ENCODE assay signal across 30 cellular contexts in the genomic region with DNA sequence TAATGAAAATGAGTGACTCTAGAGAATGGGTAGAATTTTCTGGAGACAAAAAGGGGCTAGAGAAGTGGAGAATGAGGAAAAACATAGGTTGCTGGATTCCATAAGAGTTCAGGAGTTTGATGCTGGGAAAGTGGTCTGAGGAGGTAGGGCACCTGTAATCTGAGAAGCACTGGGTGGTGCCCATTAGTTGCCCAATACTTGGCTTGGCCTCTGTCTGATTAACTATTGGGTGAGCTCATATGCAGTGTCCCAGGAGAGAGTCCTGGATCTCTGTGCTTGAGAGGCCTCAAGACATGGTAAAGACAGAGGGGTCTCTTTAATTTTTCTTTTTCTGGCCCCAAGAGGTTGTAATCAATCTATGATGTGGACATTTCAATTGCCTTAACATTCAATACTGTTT.
"Had no signal": no experiment of that assay in that cellular context is flagged by ENCODE, and none has a peak within 500 bp of the region (broad histone marks: within the 10 kb centered on the region; RNA-seq: fewer than 3 reads in every experiment).

No MANE protein-coding gene starts in this region.

- H3K27ac Mint-ChIP-seq: activated CD4-positive, alpha-beta T cell treated with anti-CD3 and anti-CD28 coated beads, Interleukin-2, amount 10 ng/mL, durations not matched to agents 7 days and 5 days; activated CD8-positive, alpha-beta memory T cell treated with anti-CD3 and anti-CD28 coated beads, Interleukin-2, amount 10 ng/mL, durations not matched to agents 7 days and 5 days; activated CD8-positive, alpha-beta T cell treated with anti-CD3 and anti-CD28 coated beads, Interleukin-2, amount 10 ng/mL, durations not matched to agents 7 days and 5 days; activated naive CD8-positive, alpha-beta T cell; activated T-helper 2 cell treated with anti-CD3 and anti-CD28 coated beads, Interferon-gamma antibody, Interleukin-2, Interleukin-4, amounts not matched to agents 10 μg/mL and 5 μg/mL and 100 μg/mL, durations not matched to agents 14 hours and 24 hours and 36 hours; naive thymus-derived CD8-positive, alpha-beta T cell; stimulated activated naive B cell treated with anti-CD40 and anti-IgM and Interleukin-4, amounts not matched to agents 10 μg/mL and 1 μg/mL and 100 μg/mL, for 72 hours had no signal

- H3K4me3 ChIP-seq: body of pancreas, coronary artery, dorsolateral prefrontal cortex, heart left ventricle, lower lobe of right lung, pancreas, right atrium auricular region, stomach, thyroid gland had no signal

- H3K27me3 ChIP-seq: body of pancreas, heart left ventricle, pancreas, right atrium auricular region, stomach, thyroid gland had no signal

- H3K36me3 ChIP-seq: heart left ventricle, lower lobe of right lung, pancreas, right atrium auricular region, stomach, thyroid gland had no signal

- H3K27me3 Mint-ChIP-seq: activated CD4-positive, alpha-beta T cell treated with anti-CD3 and anti-CD28 coated beads, Interleukin-2, amount 10 ng/mL, durations not matched to agents 7 days and 5 days; activated CD8-positive, alpha-beta memory T cell treated with anti-CD3 and anti-CD28 coated beads, Interleukin-2, amount 10 ng/mL, durations not matched to agents 7 days and 5 days; activated naive CD8-positive, alpha-beta T cell; stimulated activated naive B cell treated with anti-CD40 and anti-IgM and Interleukin-4, amounts not matched to agents 10 μg/mL and 1 μg/mL and 100 μg/mL, for 72 hours had no signal

- H3K36me3 Mint-ChIP-seq: activated CD8-positive, alpha-beta memory T cell treated with anti-CD3 and anti-CD28 coated beads, Interleukin-2, amount 10 ng/mL, durations not matched to agents 7 days and 5 days; activated naive CD8-positive, alpha-beta T cell; naive thymus-derived CD8-positive, alpha-beta T cell; stimulated activated naive B cell treated with anti-CD40 and anti-IgM and Interleukin-4, amounts not matched to agents 10 μg/mL and 1 μg/mL and 100 μg/mL, for 72 hours had no signal

- H3K9me3 Mint-ChIP-seq: activated CD4-positive, alpha-beta T cell treated with anti-CD3 and anti-CD28 coated beads, Interleukin-2, amount 10 ng/mL, durations not matched to agents 7 days and 5 days; neural crest cell had no signal

- ATAC-seq: activated CD8-positive, alpha-beta memory T cell treated with anti-CD3 and anti-CD28 coated beads, Interleukin-2, amount 10 ng/mL, durations not matched to agents 7 days and 5 days; activated CD8-positive, alpha-beta T cell treated with anti-CD3 and anti-CD28 coated beads, Interleukin-2, amount 10 ng/mL, durations not matched to agents 7 days and 5 days; body of pancreas; heart left ventricle; left lobe of liver; naive thymus-derived CD8-positive, alpha-beta T cell; stimulated activated naive B cell treated with anti-CD40 and anti-IgM and Interleukin-4, amounts not matched to agents 10 μg/mL and 1 μg/mL and 100 μg/mL, for 72 hours had no signal

- H3K9me3 ChIP-seq: body of pancreas, lower lobe of right lung, pancreas, right atrium auricular region, thyroid gland had no signal

- DNase-seq: activated CD4-positive, alpha-beta T cell treated with anti-CD3 and anti-CD28 coated beads for 1 hour; activated CD4-positive, alpha-beta T cell treated with anti-CD3 and anti-CD28 coated beads, Interleukin-2, amount 10 ng/mL, durations not matched to agents 7 days and 5 days; activated CD8-positive, alpha-beta memory T cell treated with anti-CD3 and anti-CD28 coated beads, Interleukin-2, amount 10 ng/mL, durations not matched to agents 7 days and 5 days; activated CD8-positive, alpha-beta T cell treated with anti-CD3 and anti-CD28 coated beads, Interleukin-2, amount 10 ng/mL, durations not matched to agents 7 days and 5 days; activated T-cell treated with anti-CD3 and anti-CD28 coated beads, Interleukin-2, amount 50 U/mL, for 48 hours; anterior cingulate cortex; body of pancreas; dorsolateral prefrontal cortex; effector memory CD4-positive, alpha-beta T cell; foreskin fibroblast; heart left ventricle; hypothalamus; kidney glomerular epithelial cell; lower lobe of right lung; mesenchymal stem cell; naive thymus-derived CD8-positive, alpha-beta T cell; nucleus accumbens; pancreas; stimulated activated CD4-positive, alpha-beta T cell treated with anti-CD3 and anti-CD28 coated beads, Interleukin-15, amount 100 ng/mL, for 24 hours; stimulated activated CD4-positive, alpha-beta T cell treated with anti-CD3 and anti-CD28 coated beads, Interleukin-2, amount 100 ng/mL, for 24 hours; stimulated activated naive B cell treated with anti-CD40 and anti-IgM and Interleukin-4, amounts not matched to agents 10 μg/mL and 1 μg/mL and 100 μg/mL, for 72 hours; stomach; T-helper 2 cell; thyroid gland had no signal

- H3K4me3 Mint-ChIP-seq: activated CD4-positive, alpha-beta T cell treated with anti-CD3 and anti-CD28 coated beads, Interleukin-2, amount 10 ng/mL, durations not matched to agents 7 days and 5 days; activated CD8-positive, alpha-beta memory T cell treated with anti-CD3 and anti-CD28 coated beads, Interleukin-2, amount 10 ng/mL, durations not matched to agents 7 days and 5 days; activated CD8-positive, alpha-beta T cell treated with anti-CD3 and anti-CD28 coated beads, Interleukin-2, amount 10 ng/mL, durations not matched to agents 7 days and 5 days; activated naive CD8-positive, alpha-beta T cell; naive thymus-derived CD8-positive, alpha-beta T cell; neural crest cell; stimulated activated naive B cell treated with anti-CD40 and anti-IgM and Interleukin-4, amounts not matched to agents 10 μg/mL and 1 μg/mL and 100 μg/mL, for 72 hours had no signal

- H3K27ac ChIP-seq: body of pancreas, coronary artery, dorsolateral prefrontal cortex, heart left ventricle, lower lobe of right lung, pancreas, right atrium auricular region, stomach, thyroid gland had no signal

- H3K4me1 ChIP-seq: body of pancreas, lower lobe of right lung, pancreas, stomach, thyroid gland had no signal

- H3K4me1 Mint-ChIP-seq: activated CD4-positive, alpha-beta T cell treated with anti-CD3 and anti-CD28 coated beads, Interleukin-2, amount 10 ng/mL, durations not matched to agents 7 days and 5 days; activated CD8-positive, alpha-beta memory T cell treated with anti-CD3 and anti-CD28 coated beads, Interleukin-2, amount 10 ng/mL, durations not matched to agents 7 days and 5 days; naive thymus-derived CD8-positive, alpha-beta T cell; neural crest cell; stimulated activated naive B cell treated with anti-CD40 and anti-IgM and Interleukin-4, amounts not matched to agents 10 μg/mL and 1 μg/mL and 100 μg/mL, for 72 hours had no signal
